Comparison of ENCODE assay signal across 9 cellular contexts in genomic region chr7:155131090-155131489, GRCh38.
"Had no signal": no experiment of that assay in that cellular context is flagged by ENCODE, and none has a peak within 500 bp of the region (broad histone marks: within the 10 kb centered on the region; RNA-seq: fewer than 3 reads in every experiment).

No MANE protein-coding gene starts in this region.

- H3K4me1 Mint-ChIP-seq: GM23338, H9 had no signal

- H3K9me3 ChIP-seq: HAP-1 had no signal

- H3K27ac ChIP-seq: GM23248 had no signal

- H3K9ac ChIP-seq: GM23248 had no signal

- H3K4me3 ChIP-seq: GM23248, GM23338, HAP-1 had no signal

- H3K27ac Mint-ChIP-seq: GM23338, H9, HFFc6 had no signal

- H3K4me1 ChIP-seq: HAP-1 had no signal

- DNase-seq: GM23248, GOT3, H7, H9, HCEC 1CT, HFFc6 had no signal

- H3K4me3 Mint-ChIP-seq: GM23338, H9, HFFc6 had no signal

- H3K36me3 ChIP-seq: HAP-1 had no signal

- H3K9me3 Mint-ChIP-seq: GM23338, H9, HFFc6 had no signal

- ATAC-seq: GM23338, HCT116 had no signal
